In the genomic region with DNA sequence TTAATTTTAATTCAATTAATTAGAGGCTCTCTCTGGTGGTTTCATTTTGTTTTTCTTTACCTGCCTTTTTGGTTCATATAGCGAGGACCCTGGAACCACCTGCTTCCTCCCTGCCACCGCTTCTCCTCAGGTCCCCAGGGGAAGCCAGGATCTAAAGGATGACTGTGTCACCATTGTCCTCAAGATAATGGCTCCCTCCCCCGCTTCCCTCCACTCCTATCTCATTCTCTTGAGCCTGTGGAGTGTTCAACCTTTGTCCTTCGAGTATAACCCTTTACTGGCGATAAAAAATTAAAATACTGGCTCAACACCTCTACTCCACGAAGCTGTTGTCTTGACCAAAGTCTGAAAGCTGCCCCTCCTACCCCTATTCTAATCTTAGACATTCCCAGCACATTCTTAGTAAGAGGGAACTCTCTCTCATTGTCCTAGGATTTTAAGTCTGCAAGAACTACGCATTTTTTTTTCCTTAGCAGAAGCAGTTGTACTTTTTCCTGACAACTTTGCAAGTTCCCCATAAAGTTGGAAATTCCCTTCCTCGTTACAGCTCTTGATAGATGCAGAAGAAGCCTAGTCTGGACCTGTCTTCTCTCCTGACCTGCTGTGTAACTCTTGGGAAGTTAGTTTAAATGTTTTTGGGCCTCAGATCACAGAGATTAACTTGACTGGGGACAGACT, we compare ENCODE assay signal across 15 cellular contexts. TPM values are rescaled to one million over a fixed set of nuclear protein-coding genes. Genes with fewer than 3 reads are reported as not detected.
DNase-seq lines count a peak whose midpoint lies in the region; ATAC-seq and TF ChIP-seq lines count a peak whose summit lies in the region.
"Had no signal": no experiment of that assay in that cellular context is flagged by ENCODE, and none has a peak within 500 bp of the region (broad histone marks: within the 10 kb centered on the region; RNA-seq: fewer than 3 reads in every experiment).

No MANE protein-coding gene starts in this region.

- 33 to 40% methylated on average over 8 of the region's 8 CpGs for WGBS in ectodermal cell, 2 experiments

- H3K27ac ChIP-seq in ectodermal cell (ENCODE audit: insufficient read depth, low read depth, low read length, poor library complexity, severe bottlenecking) (peak overlapping the region; percentile 68), muscle layer of colon (ENCODE audit: low read depth, low read length) (peak overlapping the region; percentile 4)
- no peak overlapping the region for H3K27ac ChIP-seq in CD4-positive, alpha-beta T cell (ENCODE audit: low read depth, low read length)

- no peaks in the 10 kb centered on the region for H3K27me3 Mint-ChIP-seq in CD4-positive, alpha-beta T cell
- peaks cover 10% of the 10 kb centered on the region for H3K27me3 Mint-ChIP-seq in stimulated activated naive CD8-positive, alpha-beta T cell treated with anti-CD3 and anti-CD28 coated beads, Interleukin-15, amount 100 ng/mL, for 72 hours
- peaks cover 5 to 21% (median 6%) of the 10 kb centered on the region in 5 donors for H3K27me3 Mint-ChIP-seq in naive thymus-derived CD8-positive, alpha-beta T cell

- CTCF ChIA-PET in CD4-positive, alpha-beta T cell (lab: Charles Lee): interaction anchor here (1.1 to 1.4 kb wide), 3 partner anchors 8 to 37 kb away, joined by 3 to 6 read pairs (median 3); partner anchors contain the start of gene MAPKAPK2

- no peaks in the 10 kb centered on the region for H3K36me3 ChIP-seq in ectodermal cell (ENCODE audit: control insufficient read depth, insufficient read depth, low read length)
- H3K36me3 ChIP-seq in muscle layer of colon (ENCODE audit: insufficient read depth, low read length): no peaks in the 10 kb centered on the region

- H3K27ac Mint-ChIP-seq in CD4-positive, alpha-beta T cell: no peak overlapping the region
- no peak overlapping the region for H3K27ac Mint-ChIP-seq in stimulated activated naive CD8-positive, alpha-beta T cell treated with anti-CD3 and anti-CD28 coated beads, Interleukin-15, amount 100 ng/mL, for 72 hours
- H3K27ac Mint-ChIP-seq in naive thymus-derived CD8-positive, alpha-beta T cell: no peak overlapping the region
- H3K27ac Mint-ChIP-seq: CD14-positive monocyte had no signal

- H3K36me3 Mint-ChIP-seq in CD4-positive, alpha-beta T cell (ENCODE audit: low read depth): no peaks in the 10 kb centered on the region
- H3K36me3 Mint-ChIP-seq in naive thymus-derived CD8-positive, alpha-beta T cell: no peaks in the 10 kb centered on the region

- H3K4me1 Mint-ChIP-seq in CD4-positive, alpha-beta T cell (ENCODE audit: low read depth): no peaks in the 10 kb centered on the region
- peaks cover 5% of the 10 kb centered on the region for H3K4me1 Mint-ChIP-seq in stimulated activated naive CD8-positive, alpha-beta T cell treated with anti-CD3 and anti-CD28 coated beads, Interleukin-15, amount 100 ng/mL, for 72 hours
- peaks cover 0 to 14% (median 4%) of the 10 kb centered on the region in 4 donors for H3K4me1 Mint-ChIP-seq in naive thymus-derived CD8-positive, alpha-beta T cell

- H3K9me3 ChIP-seq in ectodermal cell (ENCODE audit: control insufficient read depth, low read length) (no peaks in the 10 kb centered on the region), muscle layer of colon (ENCODE audit: low read length) (no peaks in the 10 kb centered on the region)
- no peaks in the 10 kb centered on the region for H3K9me3 ChIP-seq in CD4-positive, alpha-beta T cell (ENCODE audit: control insufficient read depth, low read length)

- H3K4me1 ChIP-seq in ectodermal cell (ENCODE audit: control insufficient read depth, insufficient read depth, low read length) (peaks cover 31% of the 10 kb centered on the region), muscle layer of colon (ENCODE audit: insufficient read depth, low read length) (peaks cover 38% of the 10 kb centered on the region)

- H3K4me3 ChIP-seq in ectodermal cell (ENCODE audit: insufficient read depth, low read depth, low read length): no peak overlapping the region
- H3K4me3 ChIP-seq in muscle layer of colon (ENCODE audit: low read depth in 1 of 2, low read length in 2 of 2): no peak overlapping the region

- H3K27me3 ChIP-seq in ectodermal cell (ENCODE audit: control insufficient read depth, insufficient read depth, low read length, poor library complexity, severe bottlenecking) (no peaks in the 10 kb centered on the region), muscle layer of colon (ENCODE audit: control insufficient read depth in 1 of 2, insufficient read depth in 2 of 2, low read length in 2 of 2) (no peaks in the 10 kb centered on the region)
- no peaks in the 10 kb centered on the region for H3K27me3 ChIP-seq in CD4-positive, alpha-beta T cell (ENCODE audit: control insufficient read depth, insufficient read depth, low read length)

- DNase-seq in DMS153 treated with DMSO at 0.1 percent for 48 hours (lab: John Stamatoyannopoulos, UW; ENCODE audit: unreplicated experiment) (peak; percentile 79), NCI-H1930 (lab: John Stamatoyannopoulos, UW) (peak; percentile 56 to 78)
- no peak for DNase-seq in CD4-positive, alpha-beta T cell
- no peak for DNase-seq in stimulated activated naive CD8-positive, alpha-beta T cell treated with anti-CD3 and anti-CD28 coated beads, Interleukin-15, amount 100 ng/mL, for 72 hours
- DNase-seq in naive thymus-derived CD8-positive, alpha-beta T cell: no peak
- DNase-seq: activated CD8-positive, alpha-beta memory T cell treated with anti-CD3 and anti-CD28 coated beads, Interleukin-2, amount 50 U/mL, for 48 hours; effector CD4-positive, alpha-beta T cell; NCI-H1048; stimulated activated CD4-positive, alpha-beta T cell treated with anti-CD3 and anti-CD28 coated beads, Interleukin-4, amount 100 ng/mL, for 24 hours; stimulated activated naive CD4-positive, alpha-beta T cell treated with Interleukin-2 at 50 U/mL for 16 hours had no signal

- intact Hi-C loops in CD4-positive, alpha-beta T cell (cut with DNase I, micrococcal nuclease): no loop called here

- H3K9me3 Mint-ChIP-seq in CD4-positive, alpha-beta T cell: no peaks in the 10 kb centered on the region
- H3K9me3 Mint-ChIP-seq in stimulated activated naive CD8-positive, alpha-beta T cell treated with anti-CD3 and anti-CD28 coated beads, Interleukin-15, amount 100 ng/mL, for 72 hours: no peaks in the 10 kb centered on the region
- no peaks in the 10 kb centered on the region for H3K9me3 Mint-ChIP-seq in naive thymus-derived CD8-positive, alpha-beta T cell

- H3K4me3 Mint-ChIP-seq in CD4-positive, alpha-beta T cell: no peak overlapping the region
- no peak overlapping the region for H3K4me3 Mint-ChIP-seq in stimulated activated naive CD8-positive, alpha-beta T cell treated with anti-CD3 and anti-CD28 coated beads, Interleukin-15, amount 100 ng/mL, for 72 hours
- H3K4me3 Mint-ChIP-seq in naive thymus-derived CD8-positive, alpha-beta T cell: no peak overlapping the region
- H3K4me3 Mint-ChIP-seq: CD14-positive monocyte had no signal

- no peak overlapping the region for H3K9ac ChIP-seq in muscle layer of colon (ENCODE audit: low read length)

- TF ChIP-seq CTCF in CD4-positive, alpha-beta T cell (IDR thresholded peaks at IDR 0.05): no peak

- ATAC-seq in CD4-positive, alpha-beta T cell (ENCODE audit: poor library complexity): no peak
- no peak for ATAC-seq in HG03159 (IDR thresholded peaks at IDR 0.05; ENCODE audit: unreplicated experiment)
- no peak for ATAC-seq in stimulated activated naive CD8-positive, alpha-beta T cell treated with anti-CD3 and anti-CD28 coated beads, Interleukin-15, amount 100 ng/mL, for 72 hours
- ATAC-seq in naive thymus-derived CD8-positive, alpha-beta T cell: no peak
- ATAC-seq: Panc1 had no signal

- POLR2A ChIA-PET in CD4-positive, alpha-beta T cell (lab: Charles Lee): no interaction called here
- POLR2A ChIA-PET in naive thymus-derived CD8-positive, alpha-beta T cell (lab: Charles Lee): interaction anchor here (0.6 kb wide), 1 partner anchor 42 kb away, joined by 5 read pairs; no protein-coding TSS in a partner anchor

RNA-seq across cellular contexts. Expression of gene MAPKAPK2, which starts 12.6 kb away (rescaled TPM):
- 77.5 TPM for polyA plus RNA-seq in ectodermal cell (2013, experiment 1 of 4)
- polyA plus RNA-seq in ectodermal cell (2013, experiment 2 of 4): 77.3 TPM
- polyA plus RNA-seq in ectodermal cell (2013, experiment 3 of 4): 63.0 TPM
- 72.9 TPM for polyA plus RNA-seq in ectodermal cell (2013, experiment 4 of 4)
- 100 to 1,000 TPM; 157 to 166 TPM for total RNA-seq in CD4-positive, alpha-beta T cell
- total RNA-seq in naive thymus-derived CD8-positive, alpha-beta T cell: 10 to 100 TPM; 52.2 to 55.8 TPM
- 1 to 10 TPM; 1.3 to 2.5 (median 1.6) TPM for polyA plus RNA-seq in naive thymus-derived CD8-positive, alpha-beta T cell

RNA-seq across cellular contexts. Expression of gene DYRK3, which starts 36.8 kb away (rescaled TPM):
- 14.7 TPM for polyA plus RNA-seq in ectodermal cell (2013, experiment 1 of 4)
- polyA plus RNA-seq in ectodermal cell (2013, experiment 2 of 4): 15.8 TPM
- 11.4 TPM for polyA plus RNA-seq in ectodermal cell (2013, experiment 3 of 4)
- 12.5 TPM for polyA plus RNA-seq in ectodermal cell (2013, experiment 4 of 4)
- 1 to 10 TPM; 1.6 to 1.7 TPM for total RNA-seq in CD4-positive, alpha-beta T cell
- under 1 TPM; 0.22 to 0.34 TPM for total RNA-seq in naive thymus-derived CD8-positive, alpha-beta T cell
- polyA plus RNA-seq in naive thymus-derived CD8-positive, alpha-beta T cell: not detected
- polyA plus RNA-seq: CD14-positive monocyte had no signal

RNA-seq across cellular contexts. Expression of gene EIF2D, which starts 59.9 kb away (rescaled TPM):
- polyA plus RNA-seq in ectodermal cell (2013, experiment 1 of 4): 44.0 TPM
- 44.2 TPM for polyA plus RNA-seq in ectodermal cell (2013, experiment 2 of 4)
- polyA plus RNA-seq in ectodermal cell (2013, experiment 3 of 4): 42.1 TPM
- polyA plus RNA-seq in ectodermal cell (2013, experiment 4 of 4): 46.4 TPM
- 10 to 100 TPM; 48.9 to 51.6 TPM for total RNA-seq in CD4-positive, alpha-beta T cell
- total RNA-seq in naive thymus-derived CD8-positive, alpha-beta T cell: 10 to 100 TPM; 61.7 to 62.4 TPM
- polyA plus RNA-seq in naive thymus-derived CD8-positive, alpha-beta T cell: 10 to 100 TPM; 38.9 to 46.0 (median 39.1) TPM

Comparison
In these comparisons a context has a peak if more than half of its experiments do, and no peak if none do; other contexts are left out.
1. DNase-seq: peak in DMS153 treated with DMSO at 0.1 percent for 48 hours (single experiment) and NCI-H1930 (2 of 2); none in CD4-positive, alpha-beta T cell (0 of 10), stimulated activated naive CD8-positive, alpha-beta T cell treated with anti-CD3 and anti-CD28 coated beads, Interleukin-15, amount 100 ng/mL, for 72 hours (0 of 2) and naive thymus-derived CD8-positive, alpha-beta T cell (0 of 10).